ENCODE assay signal across 10 cellular contexts in genomic region chr5:61624966-61625681, GRCh38.
DNase-seq lines count a peak whose midpoint lies in the region; ATAC-seq and TF ChIP-seq lines count a peak whose summit lies in the region.
"Had no signal": no experiment of that assay in that cellular context is flagged by ENCODE, and none has a peak within 500 bp of the region (broad histone marks: within the 10 kb centered on the region; RNA-seq: fewer than 3 reads in every experiment).

No MANE protein-coding gene starts in this region.

- no peaks in the 10 kb centered on the region for H3K36me3 Mint-ChIP-seq in brain

- TF ChIP-seq CTCF in brain (conservative IDR thresholded peaks at IDR 0.05) (peak in 1 of 2 experiments; percentile 17), left lung (IDR thresholded peaks at IDR 0.05) (no peak), stomach (IDR thresholded peaks at IDR 0.05) (no peak)

- H3K4me1 ChIP-seq in left lung, result peaks cover 5 to 21% of the 10 kb centered on the region in 2 donors
- peaks cover 29 to 50% (median 37%) of the 10 kb centered on the region in 4 donors for H3K4me1 ChIP-seq in stomach

- no peaks in the 10 kb centered on the region for H3K36me3 ChIP-seq in left lung
- no peaks in the 10 kb centered on the region for H3K36me3 ChIP-seq in stomach

- H3K27ac Mint-ChIP-seq in brain, result peak overlapping the region; percentile 2 to 96 (median 86)
- H3K27ac Mint-ChIP-seq: activated naive CD8-positive, alpha-beta T cell treated with anti-CD3 and anti-CD28 coated beads, Interleukin-2, amount 10 ng/mL, durations not matched to agents 7 days and 5 days had no signal

- TF ChIP-seq EP300 in stomach (IDR thresholded peaks at IDR 0.05), result no peak

- DNase-seq in NCI-H1436 (lab: John Stamatoyannopoulos, UW), result peak; percentile 30
- DNase-seq in NCI-H1436 treated with DMSO at 0.1 percent for 48 hours (lab: John Stamatoyannopoulos, UW), result no peak
- no peak for DNase-seq in left lung
- no peak for DNase-seq in stomach
- no peak for DNase-seq in cortex of kidney (lab: John Stamatoyannopoulos, UW)
- DNase-seq in ureter (ENCODE audit: low spot score), result no peak
- DNase-seq: NCI-H2171 treated with DMSO at 0.1 percent for 48 hours had no signal

- H3K4me3 ChIP-seq in left lung (peak overlapping the region; percentile 53 to 57), stomach (peak overlapping the region; percentile 50 to 58 (median 55))

- TF ChIP-seq POLR2A in stomach (IDR thresholded peaks at IDR 0.05), result no peak

- H3K27ac ChIP-seq in left lung, result peak overlapping the region; percentile 63 to 77
- H3K27ac ChIP-seq in stomach, result peak overlapping the region; percentile 72 to 90 (median 83)

- H3K9me3 ChIP-seq in left lung (no peaks in the 10 kb centered on the region), stomach (no peaks in the 10 kb centered on the region)

- peak overlapping the region; percentile 39 to 76 (median 66) for H3K4me3 Mint-ChIP-seq in brain

- intact Hi-C loops in left lung (cut with DNase I), result no loop called here
- intact Hi-C loops in stomach (cut with DNase I; ENCODE audit: low total_unique reads), result no loop called here

- 34 to 51% (median 38%) methylated on average over 17 of the region's 17 CpGs for WGBS in stomach, 5 donors

- peaks cover 49% of the 10 kb centered on the region for H3K4me1 Mint-ChIP-seq in brain

- ATAC-seq in left lung, result peak; percentile 5
- no peak for ATAC-seq in HG03460 (IDR thresholded peaks at IDR 0.05; ENCODE audit: unreplicated experiment)

- H3K27me3 ChIP-seq in left lung, result peaks cover 0 to 24% of the 10 kb centered on the region in 2 donors
- H3K27me3 ChIP-seq in stomach, result no peaks in the 10 kb centered on the region

- no peaks in the 10 kb centered on the region for H3K27me3 Mint-ChIP-seq in brain

- H3K9me3 Mint-ChIP-seq in brain, result peaks cover 2 to 13% (median 8%) of the 10 kb centered on the region in 5 experiments
